Comparison of ENCODE assay signal across 8 cellular contexts in genomic region chr5:1801954-1802295, GRCh38. TPM values are rescaled to one million over a fixed set of nuclear protein-coding genes. Genes with fewer than 3 reads are reported as not detected.
DNase-seq lines count a peak whose midpoint lies in the region; ATAC-seq, FAIRE-seq and TF ChIP-seq lines count a peak whose summit lies in the region.

No MANE protein-coding gene starts in this region.

- no peak for FAIRE-seq in GM12891 (lab: Jason Lieb, UNC)

- H3K27me3 ChIP-seq in breast epithelium: no peaks in the 10 kb centered on the region

- peaks cover 0 to 12% of the 10 kb centered on the region in 2 donors for H3K4me1 ChIP-seq in breast epithelium
- peaks cover 6% of the 10 kb centered on the region for H3K4me1 ChIP-seq in mesodermal cell (ENCODE audit: control insufficient read depth, insufficient read depth, low read length, poor library complexity, severe bottlenecking)

- 8% methylated on average over 4 to 5 of the region's 7 CpGs for WGBS in mesodermal cell (ENCODE audit: insufficient coverage in 2 of 2), 2 experiments

- H3K36me3 ChIP-seq in breast epithelium (no peaks in the 10 kb centered on the region), mesodermal cell (ENCODE audit: control insufficient read depth, insufficient read depth, low read length) (peaks cover 64% of the 10 kb centered on the region)

- ATAC-seq in GM18498 (IDR thresholded peaks at IDR 0.05; ENCODE audit: unreplicated experiment): no peak

- no peak for TF ChIP-seq CTCF in NB4 (IDR thresholded peaks at IDR 0.05; ENCODE audit: low read depth, low read length)
- no peak for TF ChIP-seq CTCF in breast epithelium (IDR thresholded peaks at IDR 0.05)

- no peaks in the 10 kb centered on the region for H3K9me3 ChIP-seq in breast epithelium
- no peaks in the 10 kb centered on the region for H3K9me3 ChIP-seq in mesodermal cell (ENCODE audit: control insufficient read depth, low read length)

- H3K27ac ChIP-seq in breast epithelium (peak overlapping the region; percentile 88 to 93), mesodermal cell (ENCODE audit: low read depth, low read length, severe bottlenecking) (no peak overlapping the region)

- H3K4me3 ChIP-seq in NB4 (ENCODE audit: low read depth, low read length): peak overlapping the region; percentile 75
- H3K4me3 ChIP-seq in breast epithelium: peak overlapping the region; percentile 91 to 97 (median 97)
- H3K4me3 ChIP-seq in mesodermal cell (ENCODE audit: extremely low read depth, insufficient read depth, low read length, poor library complexity, severe bottlenecking): peak overlapping the region; percentile 65

- TF ChIP-seq POLR2A in NB4 (IDR thresholded peaks at IDR 0.05; ENCODE audit: extremely low read depth, insufficient read length) (no peak), breast epithelium (IDR thresholded peaks at IDR 0.05) (no peak), GM12891 (IDR thresholded peaks at IDR 0.05; ENCODE audit: low read depth, low read length) (no peak)

- intact Hi-C loops in breast epithelium (cut with DNase I; ENCODE audit: low total_unique reads): no loop called here

- peak; percentile 55 for DNase-seq in ELF-1 (ENCODE audit: low read depth, low spot score)
- DNase-seq in NB4 (ENCODE audit: low read depth): peak; percentile 52
- peak in 1 of 2 donors; percentile 37 for DNase-seq in breast epithelium (ENCODE audit: low spot score in 2 of 2)
- no peak for DNase-seq in AG08396 (ENCODE audit: low spot score)
- DNase-seq in GM12891 (ENCODE audit: insufficient read length, low spot score): no peak
- DNase-seq in NCI-H2107 treated with DMSO at 0.1 percent for 48 hours (lab: John Stamatoyannopoulos, UW; ENCODE audit: unreplicated experiment): no peak

TF ChIP-seq in GM12891, 5 proteins besides CTCF, POLR2A, EP300 and RAD21:
- TF ChIP-seq POU2F2 (IDR thresholded peaks at IDR 0.05; ENCODE audit: low read depth, low read length) (no peak), POLR2AphosphoS5 (IDR thresholded peaks at IDR 0.05; ENCODE audit: low read depth, low read length) (no peak)

RNA-seq across cellular contexts. Expression of gene NDUFS6, which starts 0.7 kb away (rescaled TPM):
- 10 to 100 TPM; 37.9 to 68.8 (median 48.0) TPM for total RNA-seq in breast epithelium
- polyA plus RNA-seq in mesodermal cell (2013, experiment 1 of 2): 64.1 TPM
- polyA plus RNA-seq in mesodermal cell (2013, experiment 2 of 2): 55.5 TPM
- 106 TPM for polyA plus RNA-seq in GM12891 (2012; ENCODE audit: low read depth, missing spikeins)

RNA-seq across cellular contexts. Expression of gene MRPL36, which starts 2.3 kb away (rescaled TPM):
- total RNA-seq in breast epithelium: 10 to 100 TPM; 33.5 to 46.2 (median 41.6) TPM
- 74.1 TPM for polyA plus RNA-seq in mesodermal cell (2013, experiment 1 of 2)
- polyA plus RNA-seq in mesodermal cell (2013, experiment 2 of 2): 66.8 TPM
- 107 TPM for polyA plus RNA-seq in GM12891 (2012; ENCODE audit: low read depth, missing spikeins)

Comparison
In these comparisons a context has a peak if more than half of its experiments do, and no peak if none do; other contexts are left out.
1. DNase-seq: peak in ELF-1 (single experiment) and NB4 (single experiment); none in AG08396 (single experiment), GM12891 (single experiment) and NCI-H2107 treated with DMSO at 0.1 percent for 48 hours (single experiment).
2. Peak in every context shown above with its lines, with median percentiles within 50 percentile points of each other: H3K4me3 ChIP-seq.